10 cellular contexts compared by ENCODE assay signal in genomic region chr22:27895600-27895999, GRCh38. TPM values are rescaled to one million over a fixed set of nuclear protein-coding genes. Genes with fewer than 3 reads are reported as not detected.
DNase-seq lines count a peak whose midpoint lies in the region; ATAC-seq and TF ChIP-seq lines count a peak whose summit lies in the region.
"Had no signal": no experiment of that assay in that cellular context is flagged by ENCODE, and none has a peak within 500 bp of the region (broad histone marks: within the 10 kb centered on the region; RNA-seq: fewer than 3 reads in every experiment).

No MANE protein-coding gene starts in this region.

- POLR2A ChIA-PET in activated CD4-positive, alpha-beta memory T cell treated with anti-CD3 and anti-CD28 coated beads for 36 hours (lab: Charles Lee): no interaction called here

- CTCF ChIA-PET in activated CD4-positive, alpha-beta memory T cell treated with anti-CD3 and anti-CD28 coated beads for 36 hours (lab: Charles Lee): interaction anchor here (1.0 to 1.2 kb wide), 2 partner anchors 17 to 18 kb away, joined by 3 to 4 read pairs; no protein-coding TSS in a partner anchor

- intact Hi-C loops in activated CD4-positive, alpha-beta memory T cell treated with anti-CD3 and anti-CD28 coated beads for 36 hours (cut with micrococcal nuclease): no loop called here

- peaks cover 55% of the 10 kb centered on the region for H3K36me3 Mint-ChIP-seq in activated CD4-positive, alpha-beta memory T cell treated with anti-CD3 and anti-CD28 coated beads for 36 hours
- H3K36me3 Mint-ChIP-seq in T-helper 2 cell treated with Interferon-gamma antibody and Interleukin-4, amounts not matched to agents 5 μg/mL and 100 μg/mL, for 36 hours (ENCODE audit: low read depth): peaks cover 52% of the 10 kb centered on the region

- TF ChIP-seq POLR2A in GM18505 (IDR thresholded peaks at IDR 0.05; ENCODE audit: borderline replicate concordance, extremely low read depth, insufficient read depth, insufficient read length): peak; percentile 21

- H3K9me3 Mint-ChIP-seq in activated CD4-positive, alpha-beta memory T cell treated with anti-CD3 and anti-CD28 coated beads for 36 hours: no peaks in the 10 kb centered on the region
- no peaks in the 10 kb centered on the region for H3K9me3 Mint-ChIP-seq in T-helper 2 cell treated with Interferon-gamma antibody and Interleukin-4, amounts not matched to agents 5 μg/mL and 100 μg/mL, for 36 hours

- no peak for DNase-seq in activated CD4-positive, alpha-beta memory T cell treated with anti-CD3 and anti-CD28 coated beads for 36 hours
- no peak for DNase-seq in T-helper 2 cell treated with Interferon-gamma antibody and Interleukin-4, amounts not matched to agents 5 μg/mL and 100 μg/mL, for 36 hours (ENCODE audit: low spot score)
- no peak for DNase-seq in activated CD4-positive, alpha-beta T cell treated with anti-CD3 and anti-CD28 coated beads for 48 hours
- no peak for DNase-seq in activated CD4-positive, alpha-beta T cell treated with anti-CD3 and anti-CD28 coated beads for 4 hours
- no peak for DNase-seq in NCI-H1694 (lab: John Stamatoyannopoulos, UW)
- DNase-seq: activated gamma-delta T cell, MV-4-11 had no signal

- H3K4me3 Mint-ChIP-seq in activated CD4-positive, alpha-beta memory T cell treated with anti-CD3 and anti-CD28 coated beads for 36 hours: no peak overlapping the region
- no peak overlapping the region for H3K4me3 Mint-ChIP-seq in T-helper 2 cell treated with Interferon-gamma antibody and Interleukin-4, amounts not matched to agents 5 μg/mL and 100 μg/mL, for 36 hours

- H3K4me1 Mint-ChIP-seq in activated CD4-positive, alpha-beta memory T cell treated with anti-CD3 and anti-CD28 coated beads for 36 hours (ENCODE audit: low read depth): peaks cover 25% of the 10 kb centered on the region
- H3K4me1 Mint-ChIP-seq in T-helper 2 cell treated with Interferon-gamma antibody and Interleukin-4, amounts not matched to agents 5 μg/mL and 100 μg/mL, for 36 hours (ENCODE audit: low read depth): peaks cover 12% of the 10 kb centered on the region

- H3K27me3 Mint-ChIP-seq in activated CD4-positive, alpha-beta memory T cell treated with anti-CD3 and anti-CD28 coated beads for 36 hours: no peaks in the 10 kb centered on the region
- H3K27me3 Mint-ChIP-seq in T-helper 2 cell treated with Interferon-gamma antibody and Interleukin-4, amounts not matched to agents 5 μg/mL and 100 μg/mL, for 36 hours (ENCODE audit: low read depth): no peaks in the 10 kb centered on the region

- peak overlapping the region; percentile 64 for H3K27ac Mint-ChIP-seq in activated CD4-positive, alpha-beta memory T cell treated with anti-CD3 and anti-CD28 coated beads for 36 hours
- no peak overlapping the region for H3K27ac Mint-ChIP-seq in T-helper 2 cell treated with Interferon-gamma antibody and Interleukin-4, amounts not matched to agents 5 μg/mL and 100 μg/mL, for 36 hours

- peak; percentile 74 for ATAC-seq in GM18505 (IDR thresholded peaks at IDR 0.05; ENCODE audit: unreplicated experiment)
- peak; percentile 86 for ATAC-seq in GM19397 (IDR thresholded peaks at IDR 0.05; ENCODE audit: unreplicated experiment)
- ATAC-seq in HG02885 (IDR thresholded peaks at IDR 0.05; ENCODE audit: poor library complexity, unreplicated experiment): peak; percentile 68

RNA-seq across cellular contexts. Expression of gene PITPNB, which starts 23.5 kb away (rescaled TPM):
- total RNA-seq in activated CD4-positive, alpha-beta memory T cell treated with anti-CD3 and anti-CD28 coated beads for 36 hours: 10 to 100 TPM; 92.2 to 95.7 TPM
